Comparison of ENCODE assay signal across 8 cellular contexts in genomic region chr1:203289281-203289981, GRCh38. TPM values are rescaled to one million over a fixed set of nuclear protein-coding genes. Genes with fewer than 3 reads are reported as not detected.
DNase-seq lines count a peak whose midpoint lies in the region; ATAC-seq and TF ChIP-seq lines count a peak whose summit lies in the region.

No MANE protein-coding gene starts in this region.

- H3K4me3 Mint-ChIP-seq in activated CD4-positive, alpha-beta T cell treated with anti-CD3 and anti-CD28 coated beads for 36 hours, result peak overlapping the region; percentile 78

- no peaks in the 10 kb centered on the region for H3K27me3 Mint-ChIP-seq in activated CD4-positive, alpha-beta T cell treated with anti-CD3 and anti-CD28 coated beads for 36 hours

- no peak for TF ChIP-seq CTCF in osteoblast (IDR thresholded peaks at IDR 0.05; ENCODE audit: extremely low read depth, low read depth, low read length)

- H3K9me3 ChIP-seq in osteoblast (ENCODE audit: low read depth, low read length), result no peaks in the 10 kb centered on the region
- H3K9me3 ChIP-seq in thymus (ENCODE audit: control insufficient read depth), result no peaks in the 10 kb centered on the region
- no peaks in the 10 kb centered on the region for H3K9me3 ChIP-seq in HAP-1

- DNase-seq in COLO668 (lab: John Stamatoyannopoulos, UW; ENCODE audit: unreplicated experiment), result peak; percentile 44
- peak in 71 of 76 experiments; percentile 18 to 88 (median 69) for DNase-seq in HUDEP-2 (lab: John Stamatoyannopoulos, UW; ENCODE audit: unreplicated experiment in 76 of 76)
- peak; percentile 95 for DNase-seq in activated CD4-positive, alpha-beta T cell treated with anti-CD3 and anti-CD28 coated beads for 36 hours
- DNase-seq in effector CD4-positive, alpha-beta T cell, result peak; percentile 85
- DNase-seq in osteoblast (ENCODE audit: insufficient read length, low spot score, missing footprints), result peak; percentile 71
- no peak for DNase-seq in HAP-1 (ENCODE audit: low spot score in 2 of 2)

- H3K4me1 ChIP-seq in osteoblast (ENCODE audit: insufficient read depth, low read length) (peaks cover 3% of the 10 kb centered on the region), thymus (ENCODE audit: control insufficient read depth, insufficient read depth, low read length) (peaks cover 69% of the 10 kb centered on the region), HAP-1 (peaks cover 22% of the 10 kb centered on the region)

- H2AFZ ChIP-seq in osteoblast (ENCODE audit: low read length), result peak overlapping the region; percentile 60

- 33% methylated on average over 12 of the region's 12 CpGs for WGBS in thymus

- in situ Hi-C loops in HAP-1 (cut with MboI; ENCODE audit: low sequenced_read_pairs), result no loop called here

- H3K4me2 ChIP-seq in osteoblast (ENCODE audit: insufficient read depth, low read length), result no peak overlapping the region

- intact Hi-C loops in activated CD4-positive, alpha-beta T cell treated with anti-CD3 and anti-CD28 coated beads for 36 hours (cut with DNase I, micrococcal nuclease), result loop anchor here (1.0 to 5.0 kb wide), 4 partner anchors 16 to 338 kb away; partner anchors contain the start of genes ATP2B4 (in 1 of the 2) and BTG2 (in 1 of the 2)

- H3K27ac Mint-ChIP-seq in activated CD4-positive, alpha-beta T cell treated with anti-CD3 and anti-CD28 coated beads for 36 hours, result peak overlapping the region; percentile 98

- no peaks in the 10 kb centered on the region for H3K9me3 Mint-ChIP-seq in activated CD4-positive, alpha-beta T cell treated with anti-CD3 and anti-CD28 coated beads for 36 hours (ENCODE audit: low read depth)

- peaks cover 73% of the 10 kb centered on the region for H3K4me1 Mint-ChIP-seq in activated CD4-positive, alpha-beta T cell treated with anti-CD3 and anti-CD28 coated beads for 36 hours

- H3K79me2 ChIP-seq in osteoblast (ENCODE audit: insufficient read depth, low read length), result no peaks in the 10 kb centered on the region

- H3K27me3 ChIP-seq in osteoblast (ENCODE audit: insufficient read depth, low read length) (peaks cover 23% of the 10 kb centered on the region), thymus (ENCODE audit: control insufficient read depth, insufficient read depth) (no peaks in the 10 kb centered on the region), HAP-1 (ENCODE audit: low read depth) (no peaks in the 10 kb centered on the region)

- H3K27ac ChIP-seq in osteoblast (ENCODE audit: low read depth, low read length) (no peak overlapping the region), thymus (ENCODE audit: low read depth) (peak overlapping the region; percentile 99)

- CTCF ChIA-PET in activated CD4-positive, alpha-beta T cell treated with anti-CD3 and anti-CD28 coated beads for 36 hours (lab: Charles Lee), result interaction anchor here (0.7 to 12.2 kb wide), 16 partner anchors 10 to 385 kb away, joined by 3 to 150 read pairs (median 8); partner anchors contain the start of gene BTG2

- H3K4me3 ChIP-seq in osteoblast (ENCODE audit: insufficient read depth, low read length) (no peak overlapping the region), thymus (ENCODE audit: low read length) (peak overlapping the region; percentile 54), HAP-1 (no peak overlapping the region)

- peaks cover 5% of the 10 kb centered on the region for H3K36me3 Mint-ChIP-seq in activated CD4-positive, alpha-beta T cell treated with anti-CD3 and anti-CD28 coated beads for 36 hours (ENCODE audit: low read depth)

- peak; percentile 46 for ATAC-seq in GM19467 (IDR thresholded peaks at IDR 0.05; ENCODE audit: unreplicated experiment)
- peak; percentile 73 for ATAC-seq in activated CD4-positive, alpha-beta T cell treated with anti-CD3 and anti-CD28 coated beads for 36 hours

- no peaks in the 10 kb centered on the region for H4K20me1 ChIP-seq in osteoblast (ENCODE audit: insufficient read depth, low read length)

- H3K36me3 ChIP-seq in osteoblast (ENCODE audit: insufficient read depth, low read length), result no peaks in the 10 kb centered on the region
- H3K36me3 ChIP-seq in thymus (ENCODE audit: control insufficient read depth, insufficient read depth), result no peaks in the 10 kb centered on the region
- no peaks in the 10 kb centered on the region for H3K36me3 ChIP-seq in HAP-1 (replicated peaks)

- POLR2A ChIA-PET in activated CD4-positive, alpha-beta T cell treated with anti-CD3 and anti-CD28 coated beads for 36 hours (lab: Charles Lee), result interaction anchor here (0.6 to 8.9 kb wide), 14 partner anchors 9 to 363 kb away, joined by 3 to 207 read pairs (median 7); partner anchors contain the start of genes ATP2B4 and BTG2

RNA-seq across cellular contexts. Expression of gene BTG2, which starts 15.9 kb away (rescaled TPM):
- total RNA-seq in activated CD4-positive, alpha-beta T cell treated with anti-CD3 and anti-CD28 coated beads for 36 hours, result 100 to 1,000 TPM; 114 to 142 TPM
- total RNA-seq in osteoblast, result 14.5 and 14.7 TPM in 2 replicates
- 171 TPM for polyA plus RNA-seq in thymus

RNA-seq across cellular contexts. Expression of gene CHIT1, which starts 60.0 kb away (rescaled TPM):
- total RNA-seq in activated CD4-positive, alpha-beta T cell treated with anti-CD3 and anti-CD28 coated beads for 36 hours, result under 1 TPM; 0.63 to 0.80 TPM
- total RNA-seq in osteoblast, result under 0.01 TPM in 1 of 2 replicates, not detected in the other
- polyA plus RNA-seq in thymus, result 36.0 TPM

Comparison
In these comparisons a context has a peak if more than half of its experiments do, and no peak if none do; other contexts are left out.
1. DNase-seq: peak in COLO668 (single experiment), HUDEP-2 (71 of 76), activated CD4-positive, alpha-beta T cell treated with anti-CD3 and anti-CD28 coated beads for 36 hours (single experiment), effector CD4-positive, alpha-beta T cell (single experiment) and osteoblast (single experiment); none in HAP-1 (0 of 2).